ENCODE assay signal across 8 cellular contexts in genomic region chr1:84698718-84699117, GRCh38. TPM values are rescaled to one million over a fixed set of nuclear protein-coding genes. Genes with fewer than 3 reads are reported as not detected.
DNase-seq lines count a peak whose midpoint lies in the region; ATAC-seq, FAIRE-seq and TF ChIP-seq lines count a peak whose summit lies in the region.
"Had no signal": no experiment of that assay in that cellular context is flagged by ENCODE, and none has a peak within 500 bp of the region (broad histone marks: within the 10 kb centered on the region; RNA-seq: fewer than 3 reads in every experiment).

No MANE protein-coding gene starts in this region.

- H3K79me2 ChIP-seq in keratinocyte (ENCODE audit: control insufficient read depth, insufficient read depth, low read length), result no peaks in the 10 kb centered on the region

- peaks cover 0 to 5% of the 10 kb centered on the region in 2 donors for H3K4me1 Mint-ChIP-seq in natural killer cell treated with Interleukin-12 subunit alpha and Interleukin-12 subunit beta and Interleukin-15 and Interleukin-18, amount 100 ng/mL, for 72 hours (ENCODE audit: low read depth in 2 of 2)

- TF ChIP-seq CTCF in astrocyte of the spinal cord (IDR thresholded peaks at IDR 0.05; ENCODE audit: low read depth, low read length) (no peak), keratinocyte (optimal IDR thresholded peaks at IDR 0.05 in 1 of 3, IDR thresholded peaks at IDR 0.05 in 1 of 3, conservative IDR thresholded peaks at IDR 0.05 in 1 of 3; ENCODE audit: extremely low read depth in 1 of 3, insufficient read depth in 2 of 3, low read length in 3 of 3) (no peak), uterus (IDR thresholded peaks at IDR 0.05) (no peak), WERI-Rb-1 (IDR thresholded peaks at IDR 0.05; ENCODE audit: low read depth, low read length) (no peak)

- no peak for TF ChIP-seq POLR2A in uterus (IDR thresholded peaks at IDR 0.05)

- H3K9me3 ChIP-seq in HUES64 (ENCODE audit: insufficient read depth, low read depth, low read length), result no peaks in the 10 kb centered on the region
- no peaks in the 10 kb centered on the region for H3K9me3 ChIP-seq in keratinocyte (ENCODE audit: control insufficient read depth, low read depth, low read length)
- no peaks in the 10 kb centered on the region for H3K9me3 ChIP-seq in uterus
- H3K9me3 ChIP-seq in WERI-Rb-1 (ENCODE audit: severe bottlenecking), result peaks cover 5% of the 10 kb centered on the region

- no peaks in the 10 kb centered on the region for H3K36me3 Mint-ChIP-seq in natural killer cell treated with Interleukin-12 subunit alpha and Interleukin-12 subunit beta and Interleukin-15 and Interleukin-18, amount 100 ng/mL, for 72 hours

- H3K9ac ChIP-seq in HUES64 (ENCODE audit: low read depth, low read length) (no peak overlapping the region), keratinocyte (ENCODE audit: control insufficient read depth, extremely low read depth, insufficient read depth, low read length) (no peak overlapping the region)

- no peak overlapping the region for H3K4me3 Mint-ChIP-seq in natural killer cell treated with Interleukin-12 subunit alpha and Interleukin-12 subunit beta and Interleukin-15 and Interleukin-18, amount 100 ng/mL, for 72 hours

- FAIRE-seq in keratinocyte (lab: Jason Lieb, UNC), result peak; percentile 89

- no peak overlapping the region for H3K4me3 ChIP-seq in HUES64 (ENCODE audit: low read length)
- H3K4me3 ChIP-seq in astrocyte of the spinal cord (ENCODE audit: low read depth, low read length), result no peak overlapping the region
- peak overlapping the region in 1 of 3 experiments; percentile 39 for H3K4me3 ChIP-seq in keratinocyte (ENCODE audit: control insufficient read depth in 2 of 3, extremely low read depth in 1 of 3, insufficient read depth in 2 of 3, low read depth in 1 of 3, low read length in 3 of 3)
- H3K4me3 ChIP-seq in uterus, result no peak overlapping the region
- no peak overlapping the region for H3K4me3 ChIP-seq in WERI-Rb-1 (ENCODE audit: low read depth, low read length)

- H3K4me2 ChIP-seq in keratinocyte (ENCODE audit: control insufficient read depth, extremely low read depth, insufficient read depth, low read depth, low read length), result peak overlapping the region; percentile 74

- H4K20me1 ChIP-seq in keratinocyte (ENCODE audit: control insufficient read depth, extremely low read depth, insufficient read depth, low read length), result no peaks in the 10 kb centered on the region

- DNase-seq in astrocyte of the spinal cord (ENCODE audit: low read depth, low spot score), result peak; percentile 87
- DNase-seq in keratinocyte (ENCODE audit: low read depth, low spot score), result peak; percentile 42
- DNase-seq in uterus, result no peak
- DNase-seq in natural killer cell treated with Interleukin-12 subunit alpha and Interleukin-12 subunit beta and Interleukin-15 and Interleukin-18, amount 100 ng/mL, for 72 hours (ENCODE audit: low spot score), result no peak
- no peak for DNase-seq in WERI-Rb-1
- DNase-seq: midbrain had no signal

- peaks cover 3% of the 10 kb centered on the region for H3K9me1 ChIP-seq in keratinocyte (ENCODE audit: control insufficient read depth, extremely low read depth, insufficient read depth, low read length)

- H3K9me3 Mint-ChIP-seq in natural killer cell treated with Interleukin-12 subunit alpha and Interleukin-12 subunit beta and Interleukin-15 and Interleukin-18, amount 100 ng/mL, for 72 hours, result no peaks in the 10 kb centered on the region

- dilution Hi-C loops in keratinocyte (cut with MboI; ENCODE audit: extremely low pct_ligation_motif_present, low sequenced_read_pairs), result no loop called here

- no peaks in the 10 kb centered on the region for H3K36me3 ChIP-seq in HUES64 (ENCODE audit: insufficient read depth, low read length)
- H3K36me3 ChIP-seq in keratinocyte (ENCODE audit: control insufficient read depth in 2 of 2, extremely low read depth in 1 of 2, insufficient read depth in 2 of 2, low read length in 2 of 2), result no peaks in the 10 kb centered on the region
- H3K36me3 ChIP-seq in uterus, result no peaks in the 10 kb centered on the region
- no peaks in the 10 kb centered on the region for H3K36me3 ChIP-seq in WERI-Rb-1

- H2AFZ ChIP-seq in keratinocyte (ENCODE audit: control insufficient read depth, low read length), result no peak overlapping the region

- H3K27ac ChIP-seq in HUES64 (ENCODE audit: low read depth, low read length) (peak overlapping the region; percentile 6; the same call in 1 of the 2 replicates), keratinocyte (ENCODE audit: control insufficient read depth, insufficient read depth, low read length) (peak overlapping the region; percentile 50), uterus (peak overlapping the region; percentile 66 to 70), WERI-Rb-1 (no peak overlapping the region)

- H3K27me3 Mint-ChIP-seq in natural killer cell treated with Interleukin-12 subunit alpha and Interleukin-12 subunit beta and Interleukin-15 and Interleukin-18, amount 100 ng/mL, for 72 hours, result peaks cover 8 to 9% of the 10 kb centered on the region in 2 donors

- WGBS in HUES64, result 91% methylated on average over 1 of the region's 1 CpG

- no peak for ATAC-seq in GM19035 (IDR thresholded peaks at IDR 0.05; ENCODE audit: unreplicated experiment)
- ATAC-seq in natural killer cell treated with Interleukin-12 subunit alpha and Interleukin-12 subunit beta and Interleukin-15 and Interleukin-18, amount 100 ng/mL, for 72 hours, result no peak

- H3K27me3 ChIP-seq in HUES64 (ENCODE audit: insufficient read depth, low read length), result no peaks in the 10 kb centered on the region
- no peaks in the 10 kb centered on the region for H3K27me3 ChIP-seq in keratinocyte (ENCODE audit: control insufficient read depth, extremely low read depth, insufficient read depth, low read length)
- no peaks in the 10 kb centered on the region for H3K27me3 ChIP-seq in uterus
- no peaks in the 10 kb centered on the region for H3K27me3 ChIP-seq in WERI-Rb-1 (ENCODE audit: insufficient read depth, low read depth, severe bottlenecking)

- in situ Hi-C loops in astrocyte of the spinal cord (cut with HindIII; ENCODE audit: low sequenced_read_pairs), result no loop called here

- H3K4me1 ChIP-seq in HUES64 (ENCODE audit: insufficient read depth, low read length), result peaks cover 27% of the 10 kb centered on the region
- H3K4me1 ChIP-seq in keratinocyte (ENCODE audit: control insufficient read depth, extremely low read depth, insufficient read depth, low read length), result peaks cover 19% of the 10 kb centered on the region
- peaks cover 0 to 5% of the 10 kb centered on the region in 2 donors for H3K4me1 ChIP-seq in uterus

- intact Hi-C loops in uterus (cut with DNase I; ENCODE audit: low total_unique reads), result no loop called here

- no peak overlapping the region for H3K27ac Mint-ChIP-seq in natural killer cell treated with Interleukin-12 subunit alpha and Interleukin-12 subunit beta and Interleukin-15 and Interleukin-18, amount 100 ng/mL, for 72 hours

RNA-seq across cellular contexts. Expression of gene SSX2IP, which starts 8.5 kb away (rescaled TPM):
- 16.2 TPM for polyA plus RNA-seq in HUES64 (2013, experiment 1 of 2)
- polyA plus RNA-seq in HUES64 (2013, experiment 2 of 2), result 17.2 TPM
- 5.1 to 13.0 TPM (median 7.2 TPM) in 3 replicates for polyA plus RNA-seq in keratinocyte
- polyA plus RNA-seq in keratinocyte (2011; ENCODE audit: low read depth), result 9.2 TPM
- 6.0 and 9.9 TPM in 2 replicates for polyA plus RNA-seq in keratinocyte (2011; cell fraction: cytosol; rRNA removed)
- polyA plus RNA-seq in keratinocyte (2011; cell fraction: nucleus; rRNA removed), result 7.4 and 8.9 TPM in 2 replicates
- 3.7 and 9.3 TPM in 2 replicates for polyA plus RNA-seq in keratinocyte (2012; ENCODE audit: low replicate concordance)
- polyA minus RNA-seq in keratinocyte, result 3.7 to 10.0 TPM (median 5.2 TPM) in 3 replicates
- polyA minus RNA-seq in keratinocyte (2011; cell fraction: cytosol; rRNA and poly(A)+ RNA removed), result 13.8 TPM
- polyA minus RNA-seq in keratinocyte (2011; cell fraction: nucleus; rRNA and poly(A)+ RNA removed), result 3.5 and 9.0 TPM in 2 replicates
- total RNA-seq in uterus, result 10 to 100 TPM in 3 of 4 donors, 1 to 10 TPM in 1; 2.9 to 34.3 (median 19.2) TPM
- total RNA-seq in natural killer cell treated with Interleukin-12 subunit alpha and Interleukin-12 subunit beta and Interleukin-15 and Interleukin-18, amount 100 ng/mL, for 72 hours, result 10 to 100 TPM in 1 of 2 donors, 1 to 10 TPM in 1; 6.5 to 10.0 TPM

Comparison
In these comparisons a context has a peak if more than half of its experiments do, and no peak if none do; other contexts are left out.
1. DNase-seq: peak in astrocyte of the spinal cord (single experiment) and keratinocyte (single experiment); none in uterus (0 of 2), natural killer cell treated with Interleukin-12 subunit alpha and Interleukin-12 subunit beta and Interleukin-15 and Interleukin-18, amount 100 ng/mL, for 72 hours (single experiment) and WERI-Rb-1 (single experiment).